In genomic region chr6:107656883-107657282, GRCh38 we compare ENCODE assay signal across 1 cellular context.
TF ChIP-seq lines count a peak whose summit lies in the region.

No MANE protein-coding gene starts in this region.

TF ChIP-seq in IMR-90, 13 proteins besides CTCF, POLR2A, EP300 and RAD21 (continued from another document):
- TF ChIP-seq BHLHE40 (IDR thresholded peaks at IDR 0.05; ENCODE audit: low read depth, low read length): no peak
- TF ChIP-seq CHD1 (IDR thresholded peaks at IDR 0.05; ENCODE audit: low read depth, low read length): no peak
- TF ChIP-seq MXI1 (IDR thresholded peaks at IDR 0.05; ENCODE audit: borderline replicate concordance, low read depth, low read length): no peak
- no peak for TF ChIP-seq CEBPB (IDR thresholded peaks at IDR 0.05; ENCODE audit: low read depth, low read length)
- TF ChIP-seq, protein P1, sequence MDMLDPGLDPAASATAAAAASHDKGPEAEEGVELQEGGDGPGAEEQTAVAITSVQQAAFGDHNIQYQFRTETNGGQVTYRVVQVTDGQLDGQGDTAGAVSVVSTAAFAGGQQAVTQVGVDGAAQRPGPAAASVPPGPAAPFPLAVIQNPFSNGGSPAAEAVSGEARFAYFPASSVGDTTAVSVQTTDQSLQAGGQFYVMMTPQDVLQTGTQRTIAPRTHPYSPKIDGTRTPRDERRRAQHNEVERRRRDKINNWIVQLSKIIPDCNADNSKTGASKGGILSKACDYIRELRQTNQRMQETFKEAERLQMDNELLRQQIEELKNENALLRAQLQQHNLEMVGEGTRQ (IDR thresholded peaks at IDR 0.05; ENCODE audit: low read depth, low read length): no peak
